Comparison of ENCODE assay signal across 18 cellular contexts in the genomic region with DNA sequence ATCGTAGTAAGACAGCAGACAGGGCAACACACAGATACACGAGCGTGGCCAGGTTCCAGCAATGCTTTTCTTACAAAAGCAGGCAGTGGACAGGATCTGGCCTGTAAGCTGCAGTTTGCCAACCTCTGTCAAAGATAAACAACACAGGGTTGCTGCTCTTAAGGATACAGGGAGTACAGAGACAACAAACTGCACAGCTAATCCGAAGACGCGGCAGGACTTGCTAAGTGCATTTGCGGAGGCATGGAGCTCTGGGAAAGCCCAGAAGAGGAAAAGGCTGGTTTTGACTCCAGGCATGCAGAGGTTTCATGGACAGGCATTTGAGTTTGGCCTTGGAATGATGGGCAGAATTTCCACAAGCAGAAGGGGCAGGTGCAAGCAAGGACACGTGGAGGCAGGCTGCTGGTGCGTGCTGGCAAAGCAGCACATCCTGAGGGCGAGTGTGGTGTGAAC. TPM values are rescaled to one million over a fixed set of nuclear protein-coding genes. Genes with fewer than 3 reads are reported as not detected.
A peak's percentile ranks its signal among the peaks of the same experiment; 100 is the strongest.
DNase-seq lines count a peak whose midpoint lies in the region; ATAC-seq, FAIRE-seq and TF ChIP-seq lines count a peak whose summit lies in the region.
"Had no signal": no experiment of that assay in that cellular context is flagged by ENCODE, and none has a peak within 500 bp of the region (broad histone marks: within the 10 kb centered on the region; RNA-seq: fewer than 3 reads in every experiment).

No MANE protein-coding gene starts in this region.

- no peak overlapping the region for H3K4me3 ChIP-seq in esophagus squamous epithelium

- FAIRE-seq in HTR-8/SVneo (lab: Jason Lieb, UNC), result no peak
- FAIRE-seq: GM19239 had no signal

- peak; percentile 1 for DNase-seq in stimulated activated naive CD8-positive, alpha-beta T cell treated with anti-CD3 and anti-CD28 coated beads, Interleukin-15, Interleukin-2, amounts not matched to agents 100 U/mL and 50 U/mL, for 24 hours
- no peak for DNase-seq in stimulated activated naive CD8-positive, alpha-beta T cell treated with anti-CD3 and anti-CD28 coated beads, Interleukin-15, amount 100 ng/mL, for 72 hours
- DNase-seq in esophagus squamous epithelium (lab: John Stamatoyannopoulos, UW), result no peak
- no peak for DNase-seq in nephron progenitor cell
- no peak for DNase-seq in NCI-H187 treated with DMSO at 0.1 percent for 48 hours (lab: John Stamatoyannopoulos, UW)
- DNase-seq in HTR-8/SVneo (ENCODE audit: insufficient read length, low spot score), result no peak
- DNase-seq in NCI-H1436 treated with DMSO at 0.1 percent for 48 hours (lab: John Stamatoyannopoulos, UW), result no peak
- no peak for DNase-seq in COLO829 (ENCODE audit: low spot score)
- DNase-seq: activated CD8-positive, alpha-beta T cell treated with anti-CD3 and anti-CD28 coated beads for 36 hours; anterior cingulate cortex; NCI-H1048; NCI-H748 treated with DMSO at 0.1 percent for 48 hours had no signal

- H3K27ac ChIP-seq in esophagus squamous epithelium, result peak overlapping the region; percentile 27 to 73 (median 44)
- H3K27ac ChIP-seq: KMS-11 had no signal

- no peaks in the 10 kb centered on the region for H3K9me3 ChIP-seq in esophagus squamous epithelium

- H3K4me1 ChIP-seq in esophagus squamous epithelium, result peaks cover 19 to 75% (median 45%) of the 10 kb centered on the region in 3 donors

- no peaks in the 10 kb centered on the region for H3K4me1 Mint-ChIP-seq in stimulated activated naive CD8-positive, alpha-beta T cell treated with anti-CD3 and anti-CD28 coated beads, Interleukin-15, amount 100 ng/mL, for 72 hours
- H3K4me1 Mint-ChIP-seq in nephron progenitor cell, result peaks cover 81% of the 10 kb centered on the region

- no peak overlapping the region for H3K27ac Mint-ChIP-seq in stimulated activated naive CD8-positive, alpha-beta T cell treated with anti-CD3 and anti-CD28 coated beads, Interleukin-15, amount 100 ng/mL, for 72 hours
- peak overlapping the region; percentile 58 for H3K27ac Mint-ChIP-seq in nephron progenitor cell
- H3K27ac Mint-ChIP-seq: activated CD8-positive, alpha-beta T cell treated with anti-CD3 and anti-CD28 coated beads for 36 hours; activated T-helper 1 cell treated with anti-CD3 and anti-CD28 coated beads, Interleukin-12 subunit alpha, Interleukin-12 subunit beta, Interleukin-2, Interleukin-4 antibody, amounts not matched to agents 30 ng/mL and 10 ng/mL and 1 ng/mL, durations not matched to agents 14 hours and 24 hours and 36 hours; natural killer cell treated with Interleukin-12 subunit alpha and Interleukin-12 subunit beta and Interleukin-15 and Interleukin-18, amount 100 ng/mL, for 72 hours had no signal

- no peak for ATAC-seq in stimulated activated naive CD8-positive, alpha-beta T cell treated with anti-CD3 and anti-CD28 coated beads, Interleukin-15, Interleukin-2, amounts not matched to agents 100 U/mL and 50 U/mL, for 24 hours
- ATAC-seq in stimulated activated naive CD8-positive, alpha-beta T cell treated with anti-CD3 and anti-CD28 coated beads, Interleukin-15, amount 100 ng/mL, for 72 hours, result no peak
- ATAC-seq: activated CD8-positive, alpha-beta T cell treated with anti-CD3 and anti-CD28 coated beads for 36 hours; HCT116; natural killer cell treated with Interleukin-12 subunit alpha and Interleukin-12 subunit beta and Interleukin-15 and Interleukin-18, amount 100 ng/mL, for 72 hours; Panc1 had no signal

- peaks cover 0 to 39% (median 2%) of the 10 kb centered on the region in 3 donors for H3K36me3 ChIP-seq in esophagus squamous epithelium

- 39 to 48% methylated on average over 10 of the region's 10 CpGs for WGBS in esophagus squamous epithelium, 2 donors

- H3K9me3 Mint-ChIP-seq in stimulated activated naive CD8-positive, alpha-beta T cell treated with anti-CD3 and anti-CD28 coated beads, Interleukin-15, amount 100 ng/mL, for 72 hours, result no peaks in the 10 kb centered on the region
- no peaks in the 10 kb centered on the region for H3K9me3 Mint-ChIP-seq in nephron progenitor cell
- H3K9me3 Mint-ChIP-seq: activated CD8-positive, alpha-beta T cell treated with anti-CD3 and anti-CD28 coated beads for 36 hours; activated T-helper 1 cell treated with anti-CD3 and anti-CD28 coated beads, Interleukin-12 subunit alpha, Interleukin-12 subunit beta, Interleukin-2, Interleukin-4 antibody, amounts not matched to agents 30 ng/mL and 10 ng/mL and 1 ng/mL, durations not matched to agents 14 hours and 24 hours and 36 hours; natural killer cell treated with Interleukin-12 subunit alpha and Interleukin-12 subunit beta and Interleukin-15 and Interleukin-18, amount 100 ng/mL, for 72 hours had no signal

- H3K4me3 Mint-ChIP-seq in stimulated activated naive CD8-positive, alpha-beta T cell treated with anti-CD3 and anti-CD28 coated beads, Interleukin-15, amount 100 ng/mL, for 72 hours, result no peak overlapping the region
- H3K4me3 Mint-ChIP-seq in nephron progenitor cell, result no peak overlapping the region
- H3K4me3 Mint-ChIP-seq: activated CD8-positive, alpha-beta T cell treated with anti-CD3 and anti-CD28 coated beads for 36 hours; activated T-helper 1 cell treated with anti-CD3 and anti-CD28 coated beads, Interleukin-12 subunit alpha, Interleukin-12 subunit beta, Interleukin-2, Interleukin-4 antibody, amounts not matched to agents 30 ng/mL and 10 ng/mL and 1 ng/mL, durations not matched to agents 14 hours and 24 hours and 36 hours; natural killer cell treated with Interleukin-12 subunit alpha and Interleukin-12 subunit beta and Interleukin-15 and Interleukin-18, amount 100 ng/mL, for 72 hours had no signal

- intact Hi-C loops in esophagus squamous epithelium (cut with DNase I), result no loop called here

- H3K27me3 ChIP-seq in esophagus squamous epithelium, result no peaks in the 10 kb centered on the region

- no peaks in the 10 kb centered on the region for H3K27me3 Mint-ChIP-seq in stimulated activated naive CD8-positive, alpha-beta T cell treated with anti-CD3 and anti-CD28 coated beads, Interleukin-15, amount 100 ng/mL, for 72 hours
- H3K27me3 Mint-ChIP-seq in nephron progenitor cell (ENCODE audit: low read depth, poor library complexity), result peaks cover 6% of the 10 kb centered on the region
- H3K27me3 Mint-ChIP-seq: activated CD8-positive, alpha-beta T cell treated with anti-CD3 and anti-CD28 coated beads for 36 hours; natural killer cell treated with Interleukin-12 subunit alpha and Interleukin-12 subunit beta and Interleukin-15 and Interleukin-18, amount 100 ng/mL, for 72 hours had no signal

- peaks cover 17% of the 10 kb centered on the region for H3K36me3 Mint-ChIP-seq in nephron progenitor cell (ENCODE audit: low read depth)

- TF ChIP-seq POLR2A in esophagus squamous epithelium (IDR thresholded peaks at IDR 0.05), result no peak

- TF ChIP-seq CTCF in esophagus squamous epithelium (IDR thresholded peaks at IDR 0.05) (no peak), nephron progenitor cell (IDR thresholded peaks at IDR 0.05) (no peak)

RNA-seq across cellular contexts. Expression of gene SERTAD2, which starts 24.4 kb away (rescaled TPM):
- total RNA-seq in esophagus squamous epithelium, result 10 to 100 TPM; 19.5 to 54.0 (median 20.8) TPM
